8 cellular contexts compared by ENCODE assay signal in genomic region chr14:101706509-101707284, GRCh38. TPM values are rescaled to one million over a fixed set of nuclear protein-coding genes. Genes with fewer than 3 reads are reported as not detected.
A peak's percentile ranks its signal among the peaks of the same experiment; 100 is the strongest.
DNase-seq lines count a peak whose midpoint lies in the region; ATAC-seq and TF ChIP-seq lines count a peak whose summit lies in the region.

No MANE protein-coding gene starts in this region.

- H3K36me3 ChIP-seq in GM06990 (ENCODE audit: control insufficient read depth, insufficient read depth, low read length) (no peaks in the 10 kb centered on the region), SU-DHL-6 (ENCODE audit: low read length) (no peaks in the 10 kb centered on the region), heart right ventricle (no peaks in the 10 kb centered on the region)

- H3F3A ChIP-seq in SU-DHL-6 (ENCODE audit: insufficient read depth): no peaks in the 10 kb centered on the region

- no peaks in the 10 kb centered on the region; the same call in 1 of the 2 replicates for H3K27me3 ChIP-seq in GM06990 (replicated peaks; ENCODE audit: control insufficient read depth, insufficient read depth, low read length)
- peaks cover 4% of the 10 kb centered on the region for H3K27me3 ChIP-seq in SU-DHL-6 (ENCODE audit: low read length)
- H3K27me3 ChIP-seq in heart right ventricle: peaks cover 0 to 29% (median 5%) of the 10 kb centered on the region in 7 donors

- WGBS in heart right ventricle, 2 donors: 74 to 81% methylated on average over 22 of the region's 22 CpGs

- H3K4me3 ChIP-seq in GM06990 (replicated peaks; ENCODE audit: low read depth, low read length): no peak overlapping the region
- no peak overlapping the region for H3K4me3 ChIP-seq in SU-DHL-6 (ENCODE audit: insufficient read depth, low read length, poor library complexity, severe bottlenecking)
- peak overlapping the region in 5 of 10 donors; percentile 41 to 59 (median 56) for H3K4me3 ChIP-seq in heart right ventricle

- H3K27ac ChIP-seq in SU-DHL-6 (ENCODE audit: low read depth, low read length): no peak overlapping the region
- peak overlapping the region; percentile 63 to 90 (median 84) for H3K27ac ChIP-seq in heart right ventricle

- H2AFZ ChIP-seq in SU-DHL-6 (ENCODE audit: low read depth, low read length, severe bottlenecking): peak overlapping the region; percentile 43

- no peak for TF ChIP-seq CTCF in GM06990 (IDR thresholded peaks at IDR 0.05; ENCODE audit: insufficient read depth, low read length, poor library complexity, severe bottlenecking)
- no peak for TF ChIP-seq CTCF in SU-DHL-6 (IDR thresholded peaks at IDR 0.05; ENCODE audit: insufficient read depth, low read length, poor library complexity, severe bottlenecking)
- no peak for TF ChIP-seq CTCF in heart right ventricle (IDR thresholded peaks at IDR 0.05)

- H3K9me3 ChIP-seq in SU-DHL-6 (ENCODE audit: insufficient read depth, low read length) (no peaks in the 10 kb centered on the region), heart right ventricle (no peaks in the 10 kb centered on the region)

- no peak overlapping the region for H3K4me2 ChIP-seq in SU-DHL-6 (ENCODE audit: low read depth, low read length, poor library complexity, severe bottlenecking)

- ATAC-seq in heart right ventricle (peak in 7 of 8 donors; percentile 1 to 50 (median 24)), sciatic nerve (peak; percentile 20), GM19455 (IDR thresholded peaks at IDR 0.05; ENCODE audit: unreplicated experiment) (no peak), GM18861 (IDR thresholded peaks at IDR 0.05; ENCODE audit: unreplicated experiment) (no peak)

- no peaks in the 10 kb centered on the region for H4K20me1 ChIP-seq in SU-DHL-6 (ENCODE audit: low read depth, low read length)

- H3K9ac ChIP-seq in SU-DHL-6 (ENCODE audit: low read length): no peak overlapping the region

- H3K9me2 ChIP-seq in SU-DHL-6 (replicated peaks; ENCODE audit: insufficient read depth, low read length): no peaks in the 10 kb centered on the region

- no peaks in the 10 kb centered on the region for H3K79me2 ChIP-seq in SU-DHL-6 (ENCODE audit: insufficient read depth, low read length)

- H3K4me1 ChIP-seq in heart right ventricle: peaks cover 10 to 33% (median 25%) of the 10 kb centered on the region in 9 donors

- intact Hi-C loops in heart right ventricle (cut with DNase I): loop anchor here in 8 of 10 donors (1.0 to 10.0 kb wide), 11 partner anchors 51 to 618 kb away; partner anchors contain the start of genes DYNC1H1 (in 4 of the 8) and PPP2R5C (in 2 of the 8)
- intact Hi-C loops in sciatic nerve (cut with DNase I): no loop called here

- peak; percentile 33 for DNase-seq in GM06990 (ENCODE audit: extremely low read depth, insufficient read length)
- no peak for DNase-seq in heart right ventricle
- DNase-seq in sciatic nerve (ENCODE audit: low spot score): no peak
- no peak for DNase-seq in SHP77 (lab: John Stamatoyannopoulos, UW)
- no peak for DNase-seq in kidney glomerular epithelial cell (lab: John Stamatoyannopoulos, UW)

RNA-seq across cellular contexts. Expression of gene PPP2R5C, which starts 54.8 kb away (rescaled TPM):
- total RNA-seq in heart right ventricle (100 to 1,000 TPM; 183 to 257 (median 224) TPM), sciatic nerve (144 TPM)
- 100 to 1,000 TPM in 1 of 2 donors, 10 to 100 TPM in 1; 66.8 to 157 TPM for polyA plus RNA-seq in heart right ventricle

Comparison
In these comparisons a context has a peak if more than half of its experiments do, and no peak if none do; other contexts are left out.
1. ATAC-seq: peak in heart right ventricle (7 of 8) and sciatic nerve (single experiment); none in GM19455 (single experiment) and GM18861 (single experiment).